ENCODE assay signal across 8 cellular contexts in genomic region chr13:110137677-110138008, GRCh38.
A peak's percentile ranks its signal among the peaks of the same experiment; 100 is the strongest.
DNase-seq lines count a peak whose midpoint lies in the region; ATAC-seq, FAIRE-seq and TF ChIP-seq lines count a peak whose summit lies in the region.

No MANE protein-coding gene starts in this region.

- peak overlapping the region in 3 of 7 donors; percentile 18 to 74 (median 29) for H3K27ac Mint-ChIP-seq in CD4-positive, alpha-beta memory T cell
- peak overlapping the region; percentile 78 to 96 (median 93) for H3K27ac Mint-ChIP-seq in brain

- peaks cover 0 to 8% (median 2%) of the 10 kb centered on the region in 8 donors for H3K9me3 Mint-ChIP-seq in CD4-positive, alpha-beta memory T cell
- peaks cover 8 to 21% (median 11%) of the 10 kb centered on the region in 5 experiments for H3K9me3 Mint-ChIP-seq in brain

- H3K4me3 Mint-ChIP-seq in CD4-positive, alpha-beta memory T cell = peak overlapping the region; percentile 59 to 89 (median 83)
- peak overlapping the region; percentile 87 to 95 (median 90) for H3K4me3 Mint-ChIP-seq in brain

- no peak overlapping the region for H3K27ac ChIP-seq in CD4-positive, alpha-beta memory T cell (ENCODE audit: low read depth, low read length)
- H3K27ac ChIP-seq in kidney (ENCODE audit: low read depth in 2 of 2, low read length in 2 of 2) = peak overlapping the region in 1 of 2 donors; percentile 41

- peak; percentile 74 for ATAC-seq in GM18873 (IDR thresholded peaks at IDR 0.05; ENCODE audit: low FRiP score, unreplicated experiment)
- peak; percentile 77 for ATAC-seq in HG03066 (IDR thresholded peaks at IDR 0.05; ENCODE audit: low read depth, unreplicated experiment)

- H3K9ac ChIP-seq in kidney (ENCODE audit: low read length in 2 of 2) = peak overlapping the region; percentile 11 to 14

- TF ChIP-seq CTCF in brain (conservative IDR thresholded peaks at IDR 0.05) (peak; percentile 56 to 60), kidney (IDR thresholded peaks at IDR 0.05; ENCODE audit: borderline replicate concordance, extremely low read depth, insufficient read depth) (no peak)

- POLR2A ChIA-PET in CD4-positive, alpha-beta memory T cell (lab: Charles Lee; ENCODE audit: partially characterized antibody) = no interaction called here

- H3K27me3 Mint-ChIP-seq in CD4-positive, alpha-beta memory T cell = peaks cover 6 to 7% of the 10 kb centered on the region in 2 donors
- H3K27me3 Mint-ChIP-seq in brain = peaks cover 8% of the 10 kb centered on the region

- H3K4me3 ChIP-seq in CD4-positive, alpha-beta memory T cell (ENCODE audit: low read length in 2 of 2) = peak overlapping the region; percentile 7 to 22
- peak overlapping the region; percentile 62 to 79 for H3K4me3 ChIP-seq in kidney (ENCODE audit: low read length in 2 of 2)

- CTCF ChIA-PET in CD4-positive, alpha-beta memory T cell (lab: Charles Lee; ENCODE audit: partially characterized antibody) = no interaction called here

- H3K27me3 ChIP-seq in CD4-positive, alpha-beta memory T cell (ENCODE audit: insufficient read depth, low read length) = peaks cover 4% of the 10 kb centered on the region

- H3K36me3 ChIP-seq in CD4-positive, alpha-beta memory T cell (ENCODE audit: insufficient read depth, low read length) = no peaks in the 10 kb centered on the region
- no peaks in the 10 kb centered on the region for H3K36me3 ChIP-seq in kidney (ENCODE audit: control insufficient read depth in 1 of 2, insufficient read depth in 2 of 2, low read length in 2 of 2)

- H3K4me1 Mint-ChIP-seq in CD4-positive, alpha-beta memory T cell = peaks cover 1 to 12% (median 11%) of the 10 kb centered on the region in 4 donors
- peaks cover 56% of the 10 kb centered on the region for H3K4me1 Mint-ChIP-seq in brain

- FAIRE-seq in kidney (lab: Jason Lieb, UNC) = no peak

- H3K36me3 Mint-ChIP-seq in CD4-positive, alpha-beta memory T cell = no peaks in the 10 kb centered on the region
- peaks cover 8% of the 10 kb centered on the region for H3K36me3 Mint-ChIP-seq in brain

- H3K9me3 ChIP-seq in CD4-positive, alpha-beta memory T cell (ENCODE audit: control insufficient read depth in 1 of 2, low read length in 2 of 2) = no peaks in the 10 kb centered on the region
- no peaks in the 10 kb centered on the region for H3K9me3 ChIP-seq in kidney (ENCODE audit: control insufficient read depth in 1 of 2, low read length in 2 of 2)

- DNase-seq in CD4-positive, alpha-beta memory T cell = no peak
- DNase-seq in NCI-H526 treated with DMSO at 0.1 percent for 48 hours (lab: John Stamatoyannopoulos, UW) (peak; percentile 77), kidney (no peak), posterior vena cava (ENCODE audit: low spot score) (no peak)
- DNase-seq in stimulated activated CD4-positive, alpha-beta T cell treated with anti-CD3 and anti-CD28 coated beads, Interleukin-1b, Interleukin-23, amount 100 ng/mL, for 4 hours (ENCODE audit: low read depth in 2 of 2) = peak; percentile 3 to 5

- peaks cover 14% of the 10 kb centered on the region for H3K4me1 ChIP-seq in CD4-positive, alpha-beta memory T cell (ENCODE audit: insufficient read depth, low read length)
- peaks cover 7 to 9% of the 10 kb centered on the region in 2 donors for H3K4me1 ChIP-seq in kidney (ENCODE audit: control insufficient read depth in 1 of 2, insufficient read depth in 1 of 2, low read depth in 1 of 2, low read length in 2 of 2)

- intact Hi-C loops in CD4-positive, alpha-beta memory T cell (cut with micrococcal nuclease) = no loop called here
- intact Hi-C loops in kidney (cut with DNase I) (no loop called here), posterior vena cava (cut with DNase I) (no loop called here)

Comparison
In these comparisons a context has a peak if more than half of its experiments do, and no peak if none do; other contexts are left out.
1. DNase-seq: peak in NCI-H526 treated with DMSO at 0.1 percent for 48 hours (single experiment) and stimulated activated CD4-positive, alpha-beta T cell treated with anti-CD3 and anti-CD28 coated beads, Interleukin-1b, Interleukin-23, amount 100 ng/mL, for 4 hours (2 of 2); none in CD4-positive, alpha-beta memory T cell (0 of 5), kidney (single experiment) and posterior vena cava (single experiment).